Comparison of ENCODE assay signal across 1 cellular context in genomic region chr12:55919032-55919431, GRCh38.
TF ChIP-seq lines count a peak whose summit lies in the region.

No MANE protein-coding gene starts in this region.

TF ChIP-seq in liver, 16 proteins besides CTCF, POLR2A, EP300 and RAD21:
- peak; percentile 33 to 59 for TF ChIP-seq JUND (IDR thresholded peaks at IDR 0.05)
- TF ChIP-seq HNF4A (conservative IDR thresholded peaks at IDR 0.05), result peak; percentile 45 to 52
